19 cellular contexts compared by ENCODE assay signal in the genomic region with DNA sequence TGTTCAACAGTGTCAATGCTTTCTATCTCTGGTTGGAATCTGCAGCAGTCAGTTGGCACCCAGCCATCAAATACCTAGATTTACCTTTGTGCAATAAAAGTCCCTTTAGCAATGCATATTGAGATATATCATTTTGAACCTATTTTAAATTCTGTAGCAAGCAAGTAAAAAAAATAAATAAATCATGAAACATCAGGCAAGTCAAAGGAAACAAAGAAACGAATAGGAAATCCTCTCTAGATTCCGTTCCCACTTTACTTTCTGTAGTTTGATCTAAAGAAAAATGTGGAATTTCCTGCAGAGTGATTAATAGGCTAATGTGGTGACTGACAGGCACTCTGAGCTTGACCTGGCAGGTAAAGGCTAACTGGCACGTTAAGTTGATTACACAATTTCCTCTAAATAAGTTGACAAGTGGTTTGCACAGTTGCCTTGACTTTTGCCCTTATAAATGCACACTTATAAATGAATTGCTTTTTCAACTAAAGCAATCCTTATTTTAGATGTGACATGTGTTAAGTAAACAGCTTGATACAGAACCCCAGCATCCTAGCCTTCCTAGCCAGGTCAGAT.
DNase-seq lines count a peak whose midpoint lies in the region; ATAC-seq, FAIRE-seq and TF ChIP-seq lines count a peak whose summit lies in the region.
"Had no signal": no experiment of that assay in that cellular context is flagged by ENCODE, and none has a peak within 500 bp of the region (broad histone marks: within the 10 kb centered on the region; RNA-seq: fewer than 3 reads in every experiment).

No MANE protein-coding gene starts in this region.

- ATAC-seq in A549: 0 out of 6 replicates have a peak, but pooled peaks of 1 of the 2 experiments have one; percentile 15
- peak; percentile 22 for ATAC-seq in body of pancreas
- peak; percentile 63 to 69 (median 65) for ATAC-seq in right lobe of liver
- ATAC-seq in HG03571 (IDR thresholded peaks at IDR 0.05; ENCODE audit: unreplicated experiment): no peak
- ATAC-seq: heart right ventricle; stimulated activated naive CD8-positive, alpha-beta T cell treated with anti-CD3 and anti-CD28 coated beads, Interleukin-15, Interleukin-2, amounts not matched to agents 100 U/mL and 50 U/mL, for 24 hours had no signal

- H3K4me1 Mint-ChIP-seq in CD4-positive, alpha-beta memory T cell: no peaks in the 10 kb centered on the region

- H3K27me3 ChIP-seq in body of pancreas (no peaks in the 10 kb centered on the region), right lobe of liver (no peaks in the 10 kb centered on the region), osteoblast (ENCODE audit: insufficient read depth, low read length) (no peaks in the 10 kb centered on the region)
- no peaks in the 10 kb centered on the region for H3K27me3 ChIP-seq in CD4-positive, alpha-beta memory T cell (ENCODE audit: insufficient read depth, low read length)
- H3K27me3 ChIP-seq: ascending aorta, esophagus muscularis mucosa, heart right ventricle had no signal

- TF ChIP-seq RAD21 in A549 (conservative IDR thresholded peaks at IDR 0.05 in 1 of 2, IDR thresholded peaks at IDR 0.05 in 1 of 2): no peak

- H4K20me1 ChIP-seq in osteoblast (ENCODE audit: insufficient read depth, low read length): no peaks in the 10 kb centered on the region

- H3K4me1 ChIP-seq in A549 (peaks cover 46% of the 10 kb centered on the region), body of pancreas (peaks cover 64% of the 10 kb centered on the region), right lobe of liver (peaks cover 0 to 61% (median 17%) of the 10 kb centered on the region in 4 donors), osteoblast (ENCODE audit: insufficient read depth, low read length) (no peaks in the 10 kb centered on the region)
- no peaks in the 10 kb centered on the region for H3K4me1 ChIP-seq in CD4-positive, alpha-beta memory T cell (ENCODE audit: insufficient read depth, low read length)
- H3K4me1 ChIP-seq: ascending aorta had no signal

- H3K27ac Mint-ChIP-seq in CD4-positive, alpha-beta memory T cell: no peak overlapping the region

- DNase-seq in A549 (ENCODE audit: low read depth in 1 of 2, low spot score in 1 of 2): peak in 1 of 2 experiments; percentile 31
- DNase-seq in HT-29 (ENCODE audit: low spot score): peak; percentile 90
- DNase-seq in body of pancreas: no peak
- no peak for DNase-seq in right lobe of liver
- DNase-seq in CD4-positive, alpha-beta memory T cell: no peak
- DNase-seq in SKM-1 treated with dmso at 0.1 percent for 144 hours (lab: John Stamatoyannopoulos, UW; ENCODE audit: unreplicated experiment): no peak
- DNase-seq in osteoblast (ENCODE audit: insufficient read length, low spot score, missing footprints): no peak
- DNase-seq: activated CD8-positive, alpha-beta memory T cell treated with anti-CD3 and anti-CD28 coated beads, Interleukin-2, amount 50 U/mL, for 48 hours; activated naive CD4-positive, alpha-beta T cell treated with Interleukin-2 at 50 U/mL for 16 hours; cortex of kidney; heart right ventricle; kidney; posterior cingulate gyrus; SHP77; stimulated activated CD4-positive, alpha-beta T cell treated with anti-CD3 and anti-CD28 coated beads, Interleukin-12 subunit alpha, Interleukin-12 subunit beta, amount 100 ng/mL, for 4 hours; stimulated activated naive CD8-positive, alpha-beta T cell treated with anti-CD3 and anti-CD28 coated beads, Interleukin-15, Interleukin-2, amounts not matched to agents 100 U/mL and 50 U/mL, for 24 hours had no signal

- H3K36me3 ChIP-seq in body of pancreas (replicated peaks in 1 of 2; ENCODE audit: insufficient read depth in 1 of 2, low read depth in 2 of 2) (no peaks in the 10 kb centered on the region), right lobe of liver (no peaks in the 10 kb centered on the region), osteoblast (ENCODE audit: insufficient read depth, low read length) (no peaks in the 10 kb centered on the region)
- H3K36me3 ChIP-seq in CD4-positive, alpha-beta memory T cell (ENCODE audit: insufficient read depth, low read length): no peaks in the 10 kb centered on the region
- H3K36me3 ChIP-seq: ascending aorta, esophagus muscularis mucosa, heart right ventricle had no signal

- WGBS in A549 (ENCODE audit: missing lambda C conversion rate): 4% methylated on average over 3 of the region's 3 CpGs
- WGBS in body of pancreas, 2 donors: 10 to 14% methylated on average over 3 of the region's 3 CpGs
- 5% methylated on average over 3 of the region's 3 CpGs for WGBS in right lobe of liver (ENCODE audit: insufficient coverage, low coverage, low lambda C conversion rate, missing lambda C conversion rate)

- peaks cover 0 to 2% (median 0%) of the 10 kb centered on the region in 8 donors for H3K9me3 Mint-ChIP-seq in CD4-positive, alpha-beta memory T cell

- POLR2A ChIA-PET in A549 (lab: Yijun Ruan, JAX): no interaction called here
- POLR2A ChIA-PET in CD4-positive, alpha-beta memory T cell (lab: Charles Lee; ENCODE audit: partially characterized antibody): no interaction called here

- intact Hi-C loops in body of pancreas (cut with DNase I): no loop called here
- intact Hi-C loops in right lobe of liver (cut with DNase I): no loop called here
- intact Hi-C loops in CD4-positive, alpha-beta memory T cell (cut with micrococcal nuclease): no loop called here

- TF ChIP-seq POLR2A in A549 (IDR thresholded peaks at IDR 0.05; ENCODE audit: low read length): no peak
- no peak for TF ChIP-seq POLR2A in body of pancreas (IDR thresholded peaks at IDR 0.05)
- no peak for TF ChIP-seq POLR2A in right lobe of liver (IDR thresholded peaks at IDR 0.05)

- no peak overlapping the region for H3K4me3 ChIP-seq in A549
- H3K4me3 ChIP-seq in body of pancreas: no peak overlapping the region
- H3K4me3 ChIP-seq in right lobe of liver: no peak overlapping the region
- no peak overlapping the region for H3K4me3 ChIP-seq in CD4-positive, alpha-beta memory T cell (ENCODE audit: low read length in 2 of 2)
- H3K4me3 ChIP-seq in osteoblast (ENCODE audit: insufficient read depth, low read length): no peak overlapping the region
- H3K4me3 ChIP-seq: ascending aorta, esophagus muscularis mucosa, heart right ventricle had no signal

- H3K27me3 Mint-ChIP-seq in CD4-positive, alpha-beta memory T cell: no peaks in the 10 kb centered on the region

- CTCF ChIA-PET in A549 (lab: Yijun Ruan, JAX): interaction anchor here (1.3 kb wide), 1 partner anchor 15 kb away, joined by 3 read pairs; no protein-coding TSS in a partner anchor
- CTCF ChIA-PET in CD4-positive, alpha-beta memory T cell (lab: Charles Lee; ENCODE audit: partially characterized antibody): no interaction called here

- H3K9me3 ChIP-seq in A549 (peaks cover 2% of the 10 kb centered on the region; the same call in 1 of the 3 replicates), body of pancreas (no peaks in the 10 kb centered on the region), right lobe of liver (no peaks in the 10 kb centered on the region), osteoblast (ENCODE audit: low read depth, low read length) (no peaks in the 10 kb centered on the region)
- H3K9me3 ChIP-seq in CD4-positive, alpha-beta memory T cell (ENCODE audit: control insufficient read depth in 1 of 2, low read length in 2 of 2): no peaks in the 10 kb centered on the region
- H3K9me3 ChIP-seq: ascending aorta, esophagus muscularis mucosa had no signal

- no peak for FAIRE-seq in A549 (lab: Jason Lieb, UNC)
- FAIRE-seq: kidney had no signal

- no peak for TF ChIP-seq EP300 in A549 (IDR thresholded peaks at IDR 0.05)

- H2AFZ ChIP-seq in osteoblast (ENCODE audit: low read length): no peak overlapping the region

- peaks cover 20 to 67% of the 10 kb centered on the region in 2 donors for H3K36me3 Mint-ChIP-seq in CD4-positive, alpha-beta memory T cell

- no peaks in the 10 kb centered on the region for H3K79me2 ChIP-seq in osteoblast (ENCODE audit: insufficient read depth, low read length)

- no peak overlapping the region for H3K4me3 Mint-ChIP-seq in CD4-positive, alpha-beta memory T cell

- TF ChIP-seq CTCF in A549 (IDR thresholded peaks at IDR 0.05) (no peak), body of pancreas (IDR thresholded peaks at IDR 0.05) (no peak), right lobe of liver (IDR thresholded peaks at IDR 0.05) (no peak), osteoblast (IDR thresholded peaks at IDR 0.05; ENCODE audit: extremely low read depth, low read depth, low read length) (no peak)

- H3K27ac ChIP-seq in A549: peak overlapping the region in 1 of 2 experiments; percentile 52; a peak in 3 of 6 replicates
- peak overlapping the region in 1 of 4 donors; percentile 57 for H3K27ac ChIP-seq in body of pancreas
- peak overlapping the region; percentile 63 to 85 (median 64) for H3K27ac ChIP-seq in right lobe of liver
- no peak overlapping the region for H3K27ac ChIP-seq in CD4-positive, alpha-beta memory T cell (ENCODE audit: low read depth, low read length)
- H3K27ac ChIP-seq in osteoblast (ENCODE audit: low read depth, low read length): no peak overlapping the region
- H3K27ac ChIP-seq: ascending aorta, esophagus muscularis mucosa, heart right ventricle had no signal

- H3K4me2 ChIP-seq in A549 (peak overlapping the region; percentile 79), osteoblast (ENCODE audit: insufficient read depth, low read length) (no peak overlapping the region)

TF ChIP-seq in A549, 52 proteins besides CTCF, POLR2A, EP300 and RAD21 (continues in another document):
- TF ChIP-seq, protein P1, sequence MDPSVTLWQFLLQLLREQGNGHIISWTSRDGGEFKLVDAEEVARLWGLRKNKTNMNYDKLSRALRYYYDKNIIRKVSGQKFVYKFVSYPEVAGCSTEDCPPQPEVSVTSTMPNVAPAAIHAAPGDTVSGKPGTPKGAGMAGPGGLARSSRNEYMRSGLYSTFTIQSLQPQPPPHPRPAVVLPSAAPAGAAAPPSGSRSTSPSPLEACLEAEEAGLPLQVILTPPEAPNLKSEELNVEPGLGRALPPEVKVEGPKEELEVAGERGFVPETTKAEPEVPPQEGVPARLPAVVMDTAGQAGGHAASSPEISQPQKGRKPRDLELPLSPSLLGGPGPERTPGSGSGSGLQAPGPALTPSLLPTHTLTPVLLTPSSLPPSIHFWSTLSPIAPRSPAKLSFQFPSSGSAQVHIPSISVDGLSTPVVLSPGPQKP (IDR thresholded peaks at IDR 0.05; ENCODE audit: low read depth, low read length): no peak
- TF ChIP-seq HOXB5 (CRISPR knock-in tag; IDR thresholded peaks at IDR 0.05): peak; percentile 56; the same call in 1 of the 2 replicates
- peak; percentile 21; the same call in 1 of the 2 replicates for TF ChIP-seq GATA3 (IDR thresholded peaks at IDR 0.05; ENCODE audit: borderline replicate concordance)
- no peak for TF ChIP-seq CBX2 (IDR thresholded peaks at IDR 0.05; ENCODE audit: borderline replicate concordance, low read depth)
- no peak for TF ChIP-seq NFE2L2 (conservative IDR thresholded peaks at IDR 0.05; ENCODE audit: low read length)
- TF ChIP-seq RFX5 (IDR thresholded peaks at IDR 0.05): no peak
- TF ChIP-seq KDM1A (IDR thresholded peaks at IDR 0.05; ENCODE audit: low read depth): no peak

Comparison
In these comparisons a context has a peak if more than half of its experiments do, and no peak if none do; other contexts are left out.
1. H3K27ac ChIP-seq: peak in right lobe of liver (3 of 3); none in CD4-positive, alpha-beta memory T cell (single experiment) and osteoblast (single experiment).